17 cellular contexts compared by ENCODE assay signal in the genomic region with DNA sequence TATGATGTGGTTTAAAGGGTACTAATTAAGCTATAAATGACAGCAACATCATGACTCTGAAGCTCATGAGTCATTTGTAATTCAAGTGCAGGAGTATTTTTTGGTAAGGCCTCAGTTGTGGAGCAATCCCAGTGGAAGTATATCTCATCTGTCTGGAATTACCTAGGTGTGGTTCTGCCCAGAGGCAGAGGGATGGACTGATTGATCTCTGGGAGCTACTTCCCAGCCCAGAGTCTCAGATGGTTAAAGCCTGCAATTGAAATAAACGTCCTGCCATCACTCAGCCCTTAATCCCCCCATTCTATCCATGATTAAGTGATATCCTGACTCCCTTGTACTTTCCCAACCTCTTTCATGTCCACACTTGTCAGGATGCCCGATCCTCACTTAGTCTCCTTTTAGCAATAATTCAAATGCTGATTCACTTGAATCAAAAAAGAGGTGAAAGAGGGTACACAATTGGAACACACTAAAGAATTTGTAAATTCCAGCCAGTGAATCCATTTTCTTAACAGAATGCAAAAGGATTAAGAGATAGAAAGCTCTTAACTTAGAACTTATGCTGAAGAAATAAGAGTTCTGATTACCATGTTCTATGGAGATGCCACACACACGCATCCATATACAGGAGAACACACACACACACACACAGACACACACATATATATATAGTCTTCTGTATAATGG.
DNase-seq lines count a peak whose midpoint lies in the region; ATAC-seq and TF ChIP-seq lines count a peak whose summit lies in the region.
"Had no signal": no experiment of that assay in that cellular context is flagged by ENCODE, and none has a peak within 500 bp of the region (broad histone marks: within the 10 kb centered on the region; RNA-seq: fewer than 3 reads in every experiment).

No MANE protein-coding gene starts in this region.

- 70 to 71% methylated on average over 2 to 3 of the region's 3 CpGs for WGBS in transverse colon (ENCODE audit: low coverage in 1 of 2), 2 donors

- peak overlapping the region; percentile 37 for H3K4me2 ChIP-seq in PC-9

- no peaks in the 10 kb centered on the region for H3K9me2 ChIP-seq in PC-9 (ENCODE audit: insufficient read depth)

- TF ChIP-seq POLR2A in transverse colon (IDR thresholded peaks at IDR 0.05) = no peak

- intact Hi-C loops in PC-9 (cut with micrococcal nuclease; ENCODE audit: unreplicated experiment) (no loop called here), transverse colon (cut with DNase I; ENCODE audit: low total_unique reads) (no loop called here)

- H4K20me1 ChIP-seq in PC-9 (ENCODE audit: insufficient read depth) = no peaks in the 10 kb centered on the region

- no peaks in the 10 kb centered on the region for H3K36me3 ChIP-seq in PC-9 (ENCODE audit: low read depth)
- no peaks in the 10 kb centered on the region for H3K36me3 ChIP-seq in transverse colon
- H3K36me3 ChIP-seq: Peyer's patch, sigmoid colon had no signal

- H3K4me1 ChIP-seq in PC-9 (replicated peaks; ENCODE audit: insufficient read depth) (peaks cover 18% of the 10 kb centered on the region), transverse colon (no peaks in the 10 kb centered on the region)
- H3K4me1 ChIP-seq: Peyer's patch had no signal

- TF ChIP-seq CTCF in PC-9 (conservative IDR thresholded peaks at IDR 0.05) = no peak
- no peak for TF ChIP-seq CTCF in transverse colon (IDR thresholded peaks at IDR 0.05)

- H3K27ac ChIP-seq in PC-9 = peak overlapping the region; percentile 73
- H3K27ac ChIP-seq in transverse colon = no peak overlapping the region
- H3K27ac ChIP-seq: HL-60, Peyer's patch had no signal

- H3F3A ChIP-seq in PC-9 (ENCODE audit: insufficient read depth, low read depth) = peaks cover 7% of the 10 kb centered on the region

- CTCF ChIA-PET in PC-9 (lab: Charles Lee) = no interaction called here

- TF ChIP-seq EP300 in transverse colon (IDR thresholded peaks at IDR 0.05; ENCODE audit: low read depth) = no peak

- H3K9me3 ChIP-seq in PC-9 (ENCODE audit: insufficient read depth, low read depth) (peaks cover 9% of the 10 kb centered on the region), transverse colon (no peaks in the 10 kb centered on the region)
- H3K9me3 ChIP-seq: Peyer's patch, sigmoid colon had no signal

- in situ Hi-C loops in transverse colon (cut with MboI; ENCODE audit: low pct_ligation_motif_present in 1 of 4, low pct_unique_long_range_greater_than_20kb in 1 of 4, low sequenced_read_pairs in 3 of 4) = no loop called here

- peak; percentile 77 for DNase-seq in GM04503 (ENCODE audit: low read depth)
- DNase-seq in PC-9 = peak in 1 of 2 experiments; percentile 73
- DNase-seq in renal cortical epithelial cell (ENCODE audit: low read depth) = peak; percentile 78
- no peak for DNase-seq in mucosa of gallbladder (ENCODE audit: low spot score)
- no peak for DNase-seq in transverse colon
- DNase-seq in activated naive CD4-positive, alpha-beta T cell treated with Interleukin-2 at 50 U/mL for 16 hours = no peak
- DNase-seq: activated CD4-positive, alpha-beta T cell treated with anti-CD3 and anti-CD28 coated beads, Interleukin-2, amount 50 U/mL, for 48 hours; CD4-positive, CD25-positive, alpha-beta regulatory T cell; effector memory CD8-positive, alpha-beta T cell; H7; NCI-H345; Peyer's patch; sigmoid colon had no signal

- no peaks in the 10 kb centered on the region for H3K79me2 ChIP-seq in PC-9 (ENCODE audit: low read depth)

- H2AFZ ChIP-seq in PC-9 = no peak overlapping the region; the same call in 1 of the 2 replicates

- ATAC-seq in esophagus mucosa (peak; percentile 97), HG03469 (IDR thresholded peaks at IDR 0.05; ENCODE audit: unreplicated experiment) (no peak)
- ATAC-seq: effector memory CD8-positive, alpha-beta T cell; left lobe of liver had no signal

- POLR2A ChIA-PET in PC-9 (lab: Charles Lee; ENCODE audit: unreplicated experiment) = no interaction called here

- H3K27me3 ChIP-seq in PC-9 (ENCODE audit: insufficient read depth, low read depth) = no peaks in the 10 kb centered on the region
- H3K27me3 ChIP-seq in transverse colon = no peaks in the 10 kb centered on the region
- H3K27me3 ChIP-seq: Peyer's patch, sigmoid colon had no signal

- no TSS peak for BruUV-seq in PC-9 (replicated peaks; lab: Mats Ljungman, UMichigan)

- H3K4me3 ChIP-seq in PC-9 (no peak overlapping the region), transverse colon (no peak overlapping the region)
- H3K4me3 ChIP-seq: Peyer's patch, sigmoid colon had no signal

Comparison
In these comparisons a context has a peak if more than half of its experiments do, and no peak if none do; other contexts are left out.
1. DNase-seq: peak in GM04503 (single experiment) and renal cortical epithelial cell (single experiment); none in mucosa of gallbladder (single experiment), transverse colon (single experiment) and activated naive CD4-positive, alpha-beta T cell treated with Interleukin-2 at 50 U/mL for 16 hours (single experiment).